Comparison of ENCODE assay signal across 8 cellular contexts in genomic region chr17:55717898-55718735, GRCh38. TPM values are rescaled to one million over a fixed set of nuclear protein-coding genes. Genes with fewer than 3 reads are reported as not detected.
DNase-seq lines count a peak whose midpoint lies in the region; ATAC-seq and TF ChIP-seq lines count a peak whose summit lies in the region.

No MANE protein-coding gene starts in this region.

- H3K4me1 ChIP-seq in colonic mucosa (no peaks in the 10 kb centered on the region), right lobe of liver (peaks cover 0 to 3% (median 0%) of the 10 kb centered on the region in 4 donors)

- intact Hi-C loops in colonic mucosa (cut with DNase I): loop anchor here (5.0 kb wide), 1 partner anchor 191 kb away; no protein-coding TSS in a partner anchor
- intact Hi-C loops in right lobe of liver (cut with DNase I): no loop called here

- TF ChIP-seq POLR2A in right lobe of liver (IDR thresholded peaks at IDR 0.05): no peak

- ATAC-seq in GM21619 (IDR thresholded peaks at IDR 0.05; ENCODE audit: unreplicated experiment) (peak; percentile 72), right lobe of liver (peak; percentile 88 to 95 (median 91)), HG03196 (IDR thresholded peaks at IDR 0.05; ENCODE audit: unreplicated experiment) (no peak)

- H3K36me3 ChIP-seq in colonic mucosa: no peaks in the 10 kb centered on the region
- no peaks in the 10 kb centered on the region for H3K36me3 ChIP-seq in right lobe of liver

- H3K4me3 ChIP-seq in colonic mucosa (no peak overlapping the region), right lobe of liver (no peak overlapping the region)

- H3K27ac ChIP-seq in colonic mucosa: no peak overlapping the region
- H3K27ac ChIP-seq in right lobe of liver: no peak overlapping the region

- peak; percentile 80 for DNase-seq in CD1c-positive myeloid dendritic cell (ENCODE audit: extremely low spot score)
- peak; percentile 34 for DNase-seq in NCI-H345 treated with DMSO at 0.1 percent for 48 hours (lab: John Stamatoyannopoulos, UW; ENCODE audit: unreplicated experiment)
- peak; percentile 52 to 56 for DNase-seq in activated CD4-positive, alpha-beta T cell treated with anti-CD3 and anti-CD28 coated beads for 24 hours (ENCODE audit: low read depth in 2 of 2)
- peak; percentile 82 for DNase-seq in colonic mucosa
- DNase-seq in right lobe of liver: peak; percentile 71 to 83 (median 76)
- peak; percentile 3 to 54 (median 10) for DNase-seq in stimulated activated CD4-positive, alpha-beta T cell treated with anti-CD3 and anti-CD28 coated beads, TNF-alpha, amount 100 ng/mL, for 1 hour (ENCODE audit: low read depth in 3 of 3, low spot score in 1 of 3)

- H3K9me3 ChIP-seq in colonic mucosa (no peaks in the 10 kb centered on the region), right lobe of liver (no peaks in the 10 kb centered on the region)

- TF ChIP-seq CTCF in colonic mucosa (IDR thresholded peaks at IDR 0.05) (peak; percentile 69), right lobe of liver (IDR thresholded peaks at IDR 0.05) (peak; percentile 82 to 88 (median 85))

- H3K27me3 ChIP-seq in colonic mucosa (no peaks in the 10 kb centered on the region), right lobe of liver (no peaks in the 10 kb centered on the region)

- 43% methylated on average over 11 of the region's 11 CpGs for WGBS in right lobe of liver (ENCODE audit: insufficient coverage, low coverage, low lambda C conversion rate, missing lambda C conversion rate)

- no peak overlapping the region for H3K9ac ChIP-seq in colonic mucosa (ENCODE audit: low read depth in 2 of 2, low read length in 2 of 2)

RNA-seq across cellular contexts. Expression of gene TMEM100, which starts 4.5 kb away (rescaled TPM):
- total RNA-seq in colonic mucosa (1 to 10 TPM; 2.8 to 7.1 TPM), right lobe of liver (1 to 10 TPM; 1.8 to 8.3 (median 4.5) TPM)

RNA-seq across cellular contexts. Expression of gene PCTP, which starts 32.7 kb away (rescaled TPM):
- 10 to 100 TPM; 29.0 to 35.5 TPM for total RNA-seq in colonic mucosa
- 10 to 100 TPM; 27.4 to 82.6 (median 68.1) TPM for total RNA-seq in right lobe of liver

Comparison
In these comparisons a context has a peak if more than half of its experiments do, and no peak if none do; other contexts are left out.
1. DNase-seq: peak in every context shown above with its lines; median percentile 82 in colonic mucosa; 80 in CD1c-positive myeloid dendritic cell; 76 in right lobe of liver; 54 in activated CD4-positive, alpha-beta T cell treated with anti-CD3 and anti-CD28 coated beads for 24 hours; 34 in NCI-H345 treated with DMSO at 0.1 percent for 48 hours; 10 in stimulated activated CD4-positive, alpha-beta T cell treated with anti-CD3 and anti-CD28 coated beads, TNF-alpha, amount 100 ng/mL, for 1 hour.